8 cellular contexts compared by ENCODE assay signal in genomic region chr1:156019946-156020292, GRCh38. TPM values are rescaled to one million over a fixed set of nuclear protein-coding genes. Genes with fewer than 3 reads are reported as not detected.
DNase-seq lines count a peak whose midpoint lies in the region; ATAC-seq and TF ChIP-seq lines count a peak whose summit lies in the region.

No MANE protein-coding gene starts in this region.

- H3K27me3 Mint-ChIP-seq in brain: peaks cover 20% of the 10 kb centered on the region

- DNase-seq in left ventricle myocardium inferior (no peak), left cardiac atrium (no peak), uterus (no peak), AG08395 (ENCODE audit: low spot score) (no peak), middle frontal gyrus (ENCODE audit: extremely low spot score, low spot score) (no peak), SW480 (ENCODE audit: low spot score) (no peak)

- ATAC-seq in left cardiac atrium: no peak

- H3K9me3 ChIP-seq in left ventricle myocardium inferior (replicated peaks) (no peaks in the 10 kb centered on the region), mesodermal cell (ENCODE audit: control insufficient read depth, low read length) (no peaks in the 10 kb centered on the region), uterus (no peaks in the 10 kb centered on the region)

- peaks cover 41% of the 10 kb centered on the region for H3K4me1 Mint-ChIP-seq in brain

- no peak for TF ChIP-seq CTCF in left ventricle myocardium inferior (IDR thresholded peaks at IDR 0.05; ENCODE audit: borderline replicate concordance)
- no peak for TF ChIP-seq CTCF in brain (conservative IDR thresholded peaks at IDR 0.05)
- no peak for TF ChIP-seq CTCF in uterus (IDR thresholded peaks at IDR 0.05)

- peak overlapping the region; percentile 92 to 99 (median 97) for H3K4me3 Mint-ChIP-seq in brain

- H3K27ac Mint-ChIP-seq in brain: peak overlapping the region; percentile 92 to 99 (median 98)

- WGBS in mesodermal cell (ENCODE audit: insufficient coverage in 2 of 2), 2 experiments: 63 to 71% methylated on average over 8 of the region's 8 CpGs

- intact Hi-C loops in left ventricle myocardium inferior (cut with micrococcal nuclease) (no loop called here), left cardiac atrium (cut with DNase I) (no loop called here), uterus (cut with DNase I; ENCODE audit: low total_unique reads) (no loop called here)

- no peaks in the 10 kb centered on the region for H3K9me3 Mint-ChIP-seq in brain

- H3K36me3 ChIP-seq in left ventricle myocardium inferior (peaks cover 47% of the 10 kb centered on the region), mesodermal cell (ENCODE audit: control insufficient read depth, insufficient read depth, low read length) (peaks cover 48% of the 10 kb centered on the region), uterus (no peaks in the 10 kb centered on the region)

- H3K4me3 ChIP-seq in left ventricle myocardium inferior: peak overlapping the region; percentile 87
- H3K4me3 ChIP-seq in mesodermal cell (ENCODE audit: extremely low read depth, insufficient read depth, low read length, poor library complexity, severe bottlenecking): peak overlapping the region; percentile 67
- H3K4me3 ChIP-seq in uterus: peak overlapping the region; percentile 86 to 93

- H3K27me3 ChIP-seq in left ventricle myocardium inferior (ENCODE audit: low read depth) (no peaks in the 10 kb centered on the region), uterus (no peaks in the 10 kb centered on the region)

- H3K36me3 Mint-ChIP-seq in brain: peaks cover 45% of the 10 kb centered on the region

- H3K27ac ChIP-seq in left ventricle myocardium inferior (replicated peaks) (peak overlapping the region; percentile 92), mesodermal cell (ENCODE audit: low read depth, low read length, severe bottlenecking) (no peak overlapping the region), uterus (peak overlapping the region; percentile 85 to 94)

- TF ChIP-seq POLR2A in uterus (IDR thresholded peaks at IDR 0.05): no peak

- peaks cover 26% of the 10 kb centered on the region for H3K4me1 ChIP-seq in left ventricle myocardium inferior
- peaks cover 8% of the 10 kb centered on the region for H3K4me1 ChIP-seq in mesodermal cell (ENCODE audit: control insufficient read depth, insufficient read depth, low read length, poor library complexity, severe bottlenecking)
- H3K4me1 ChIP-seq in uterus: no peaks in the 10 kb centered on the region

RNA-seq across cellular contexts. Expression of gene SSR2, which starts 0.8 kb away (rescaled TPM):
- 77.6 TPM for total RNA-seq in left ventricle myocardium inferior
- total RNA-seq in left cardiac atrium: 100 to 1,000 TPM; 101 to 127 TPM
- polyA plus RNA-seq in brain (ENCODE audit: insufficient read depth, low read depth, low replicate concordance): 451 TPM
- polyA plus RNA-seq in mesodermal cell (2013, experiment 1 of 2): 466 TPM
- 390 TPM for polyA plus RNA-seq in mesodermal cell (2013, experiment 2 of 2)
- 100 to 1,000 TPM in 3 of 4 donors, 10 to 100 TPM in 1; 97.6 to 474 (median 227) TPM for total RNA-seq in uterus

RNA-seq across cellular contexts. Expression of gene UBQLN4, which starts 33.7 kb away (rescaled TPM):
- 29.9 TPM for total RNA-seq in left ventricle myocardium inferior
- total RNA-seq in left cardiac atrium: 10 to 100 TPM; 23.6 to 27.2 TPM
- 92.9 TPM for polyA plus RNA-seq in brain (ENCODE audit: insufficient read depth, low read depth, low replicate concordance)
- 49.2 TPM for polyA plus RNA-seq in mesodermal cell (2013, experiment 1 of 2)
- polyA plus RNA-seq in mesodermal cell (2013, experiment 2 of 2): 41.5 TPM
- total RNA-seq in uterus: 10 to 100 TPM in 2 of 4 donors, 1 to 10 TPM in 2; 2.6 to 47.0 (median 12.8) TPM

RNA-seq across cellular contexts. Expression of gene LAMTOR2, which starts 34.7 kb away (rescaled TPM):
- total RNA-seq in left ventricle myocardium inferior (55.0 TPM), left cardiac atrium (10 to 100 TPM; 48.9 to 54.4 TPM), uterus (10 to 100 TPM; 17.3 to 97.6 (median 38.1) TPM)
- 126 TPM for polyA plus RNA-seq in brain (ENCODE audit: insufficient read depth, low read depth, low replicate concordance)
- 87.0 TPM for polyA plus RNA-seq in mesodermal cell (2013, experiment 1 of 2)
- polyA plus RNA-seq in mesodermal cell (2013, experiment 2 of 2): 84.4 TPM

RNA-seq across cellular contexts. Expression of gene RAB25, which starts 41.0 kb away (rescaled TPM):
- total RNA-seq in left ventricle myocardium inferior: not detected
- not detected for total RNA-seq in left cardiac atrium
- polyA plus RNA-seq in brain (ENCODE audit: insufficient read depth, low read depth, low replicate concordance): 113 TPM
- polyA plus RNA-seq in mesodermal cell (2013, experiment 1 of 2): 0.74 TPM
- 0.91 TPM for polyA plus RNA-seq in mesodermal cell (2013, experiment 2 of 2)
- total RNA-seq in uterus: 1 to 10 TPM in 2 of 4 donors, not detected in 2; 5.0 to 5.5 TPM

RNA-seq across cellular contexts. Expression of gene ARHGEF2, which starts 41.6 kb away (rescaled TPM):
- total RNA-seq in left ventricle myocardium inferior (69.3 TPM), left cardiac atrium (10 to 100 TPM; 63.4 to 70.8 TPM), uterus (100 to 1,000 TPM in 1 of 4 donors, 10 to 100 TPM in 3; 59.4 to 178 (median 72.8) TPM)
- polyA plus RNA-seq in brain (ENCODE audit: insufficient read depth, low read depth, low replicate concordance): 195 TPM
- 106 TPM for polyA plus RNA-seq in mesodermal cell (2013, experiment 1 of 2)
- 77.0 TPM for polyA plus RNA-seq in mesodermal cell (2013, experiment 2 of 2)
